Comparison of ENCODE assay signal across 1 cellular context in genomic region chr17:57948555-57949420, GRCh38.
A peak's percentile ranks its signal among the peaks of the same experiment; 100 is the strongest.
TF ChIP-seq lines count a peak whose summit lies in the region.

No MANE protein-coding gene starts in this region.

TF ChIP-seq in SK-N-SH, 30 proteins besides CTCF, POLR2A, EP300 and RAD21 (continued from another document):
- no peak for TF ChIP-seq RCOR1 (IDR thresholded peaks at IDR 0.05; ENCODE audit: low read length)
- 0 out of 2 replicates have a peak, but pooled peaks have one; percentile 47 for TF ChIP-seq MEF2A (IDR thresholded peaks at IDR 0.05; ENCODE audit: borderline replicate concordance, low read depth)
- peak; percentile 95 for TF ChIP-seq ELF1 (IDR thresholded peaks at IDR 0.05)
- peak; percentile 14; the same call in 1 of the 2 replicates for TF ChIP-seq SMC3 (IDR thresholded peaks at IDR 0.05; ENCODE audit: low read depth, low read length)
- TF ChIP-seq RXRA (IDR thresholded peaks at IDR 0.05; ENCODE audit: borderline replicate concordance, low read depth), result peak; percentile 93; the same call in 1 of the 2 replicates
- TF ChIP-seq SIN3A (IDR thresholded peaks at IDR 0.05; ENCODE audit: borderline replicate concordance, low read depth, low read length), result peak; percentile 71; the same call in 1 of the 2 replicates
- TF ChIP-seq TCF12 (IDR thresholded peaks at IDR 0.05), result peak; percentile 92
- no peak for TF ChIP-seq NRF1 (IDR thresholded peaks at IDR 0.05; ENCODE audit: low read depth, low read length)
- TF ChIP-seq USF1 (IDR thresholded peaks at IDR 0.05; ENCODE audit: borderline replicate concordance, low read depth), result 0 out of 2 replicates have a peak, but pooled peaks have one; percentile 22
- peak; percentile 82; the same call in 1 of the 2 replicates for TF ChIP-seq ZBTB33 (IDR thresholded peaks at IDR 0.05; ENCODE audit: borderline replicate concordance, low read depth)
- no peak for TF ChIP-seq EZH2phosphoT487 (IDR thresholded peaks at IDR 0.05; ENCODE audit: borderline replicate concordance, low read depth)
- 0 out of 2 replicates have a peak, but pooled peaks have one; percentile 11 for TF ChIP-seq GABPA (IDR thresholded peaks at IDR 0.05; ENCODE audit: low read depth)
- no peak for TF ChIP-seq USF2 (IDR thresholded peaks at IDR 0.05; ENCODE audit: borderline replicate concordance, low read depth, low read length)
- TF ChIP-seq FOXM1 (IDR thresholded peaks at IDR 0.05; ENCODE audit: low read depth), result peak; percentile 69; the same call in 1 of the 2 replicates
- TF ChIP-seq CHD2 (IDR thresholded peaks at IDR 0.05; ENCODE audit: low read length, partially characterized antibody), result no peak
- no peak for TF ChIP-seq MXI1 (IDR thresholded peaks at IDR 0.05; ENCODE audit: low read depth, low read length)
- 0 out of 2 replicates have a peak, but pooled peaks have one; percentile 23 for TF ChIP-seq REST (IDR thresholded peaks at IDR 0.05; ENCODE audit: low read depth, low read length)
- TF ChIP-seq RFX5 (IDR thresholded peaks at IDR 0.05; ENCODE audit: low read length), result no peak
- peak; percentile 86 for TF ChIP-seq POLR2AphosphoS5 (IDR thresholded peaks at IDR 0.05; ENCODE audit: low read depth, low read length)
- peak; percentile 93 for TF ChIP-seq TEAD4 (IDR thresholded peaks at IDR 0.05; ENCODE audit: borderline replicate concordance, insufficient read depth)
- TF ChIP-seq PBX3 (IDR thresholded peaks at IDR 0.05), result peak; percentile 92
- no peak for TF ChIP-seq FOXJ3 (CRISPR knock-in tag; IDR thresholded peaks at IDR 0.05)
- peak; percentile 97 for TF ChIP-seq FOSL2 (IDR thresholded peaks at IDR 0.05; ENCODE audit: borderline replicate concordance, low read depth)
- 0 out of 2 replicates have a peak, but pooled peaks have one; percentile 15 for TF ChIP-seq TAF1 (IDR thresholded peaks at IDR 0.05; ENCODE audit: borderline replicate concordance, low read depth, low read length)
